ENCODE assay signal across 2 cellular contexts in genomic region chr3:194061421-194062029, GRCh38.
TF ChIP-seq lines count a peak whose summit lies in the region.

No MANE protein-coding gene starts in this region.

TF ChIP-seq in IMR-90, 13 proteins besides CTCF, POLR2A, EP300 and RAD21 (continued from another document):
- no peak for TF ChIP-seq RCOR1 (IDR thresholded peaks at IDR 0.05; ENCODE audit: insufficient replicate concordance, low read length)
- TF ChIP-seq RFX5 (IDR thresholded peaks at IDR 0.05; ENCODE audit: low read depth, low read length): no peak
- TF ChIP-seq NFE2L2 (IDR thresholded peaks at IDR 0.05; ENCODE audit: low read depth, low read length): no peak
- no peak for TF ChIP-seq MAZ (IDR thresholded peaks at IDR 0.05; ENCODE audit: borderline replicate concordance, low read depth, low read length)
- TF ChIP-seq CHD1 (IDR thresholded peaks at IDR 0.05; ENCODE audit: low read depth, low read length): no peak
- TF ChIP-seq, protein P1, sequence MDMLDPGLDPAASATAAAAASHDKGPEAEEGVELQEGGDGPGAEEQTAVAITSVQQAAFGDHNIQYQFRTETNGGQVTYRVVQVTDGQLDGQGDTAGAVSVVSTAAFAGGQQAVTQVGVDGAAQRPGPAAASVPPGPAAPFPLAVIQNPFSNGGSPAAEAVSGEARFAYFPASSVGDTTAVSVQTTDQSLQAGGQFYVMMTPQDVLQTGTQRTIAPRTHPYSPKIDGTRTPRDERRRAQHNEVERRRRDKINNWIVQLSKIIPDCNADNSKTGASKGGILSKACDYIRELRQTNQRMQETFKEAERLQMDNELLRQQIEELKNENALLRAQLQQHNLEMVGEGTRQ (IDR thresholded peaks at IDR 0.05; ENCODE audit: low read depth, low read length): no peak
- TF ChIP-seq CEBPB (IDR thresholded peaks at IDR 0.05; ENCODE audit: low read depth, low read length): no peak
- no peak for TF ChIP-seq MAFK (IDR thresholded peaks at IDR 0.05; ENCODE audit: low read depth, low read length)
- TF ChIP-seq SMC3 (IDR thresholded peaks at IDR 0.05; ENCODE audit: low read depth, low read length): no peak
- TF ChIP-seq ELK1 (IDR thresholded peaks at IDR 0.05; ENCODE audit: borderline replicate concordance, low read depth, low read length): no peak
- no peak for TF ChIP-seq MXI1 (IDR thresholded peaks at IDR 0.05; ENCODE audit: borderline replicate concordance, low read depth, low read length)

TF ChIP-seq in H1, 55 proteins besides CTCF, POLR2A, EP300 and RAD21:
- TF ChIP-seq RNF2 (IDR thresholded peaks at IDR 0.05; ENCODE audit: borderline replicate concordance, low read depth, low read length, missing control alignments, poor library complexity, severe bottlenecking) (no peak), GABPA (IDR thresholded peaks at IDR 0.05; ENCODE audit: borderline replicate concordance, insufficient read depth, low read length) (no peak), KDM4A (IDR thresholded peaks at IDR 0.05; ENCODE audit: low read depth, low read length, severe bottlenecking) (no peak), SUZ12 (IDR thresholded peaks at IDR 0.05; ENCODE audit: low read length) (no peak), ZNF274 (IDR thresholded peaks at IDR 0.05; ENCODE audit: borderline replicate concordance, extremely low read depth, low read length) (no peak), TBP (IDR thresholded peaks at IDR 0.05; ENCODE audit: low read depth, low read length) (no peak), MAFK (IDR thresholded peaks at IDR 0.05; ENCODE audit: low read depth, low read length) (no peak), BRCA1 (IDR thresholded peaks at IDR 0.05; ENCODE audit: low read depth, low read length) (no peak), KDM5A (IDR thresholded peaks at IDR 0.05; ENCODE audit: low read length) (no peak), CTBP2 (IDR thresholded peaks at IDR 0.05; ENCODE audit: borderline replicate concordance, insufficient read depth, insufficient read length, low read length) (no peak)
